ENCODE assay signal across 8 cellular contexts in genomic region chr9:84697494-84698114, GRCh38.
DNase-seq lines count a peak whose midpoint lies in the region; ATAC-seq and TF ChIP-seq lines count a peak whose summit lies in the region.

No MANE protein-coding gene starts in this region.

- DNase-seq in NK-92 treated with Interleukin-12 subunit alpha and Interleukin-12 subunit beta, amount 100 ng/mL, for 24 hours (lab: John Stamatoyannopoulos, UW), result peak; percentile 35
- no peak for DNase-seq in NK-92 (lab: John Stamatoyannopoulos, UW; ENCODE audit: unreplicated experiment)
- DNase-seq in cerebellar cortex (ENCODE audit: low spot score), result peak; percentile 55
- DNase-seq in kidney tubule cell (ENCODE audit: low spot score), result peak; percentile 68
- peak; percentile 3 to 17 (median 5) for DNase-seq in stimulated activated CD4-positive, alpha-beta T cell treated with anti-CD3 and anti-CD28 coated beads, TNF-alpha, amount 100 ng/mL, for 48 hours (ENCODE audit: low read depth in 3 of 3)
- DNase-seq in OCI-M2 (lab: John Stamatoyannopoulos, UW; ENCODE audit: unreplicated experiment), result no peak

- ATAC-seq in HG03520 (IDR thresholded peaks at IDR 0.05; ENCODE audit: unreplicated experiment), result peak; percentile 39
- peak; percentile 77 for ATAC-seq in SK-N-SH treated with all-trans-retinoic acid at 6 μM for 48 hours

TF ChIP-seq in SK-N-SH treated with all-trans-retinoic acid at 6 μM for 48 hours, 23 proteins besides CTCF, POLR2A, EP300 and RAD21:
- TF ChIP-seq ZC3H10 (CRISPR knock-in tag; IDR thresholded peaks at IDR 0.05) (no peak), CREB5 (CRISPR knock-in tag; IDR thresholded peaks at IDR 0.05; ENCODE audit: low read depth) (no peak), GLIS3 (CRISPR knock-in tag; IDR thresholded peaks at IDR 0.05) (no peak), RARB (CRISPR knock-in tag; IDR thresholded peaks at IDR 0.05) (no peak), TOX (CRISPR knock-in tag; IDR thresholded peaks at IDR 0.05; ENCODE audit: borderline replicate concordance) (no peak), ZFP30 (CRISPR knock-in tag; IDR thresholded peaks at IDR 0.05) (no peak), ZFP3 (CRISPR knock-in tag; IDR thresholded peaks at IDR 0.05) (no peak), CSRNP3 (CRISPR knock-in tag; IDR thresholded peaks at IDR 0.05) (no peak), ISL1 (CRISPR knock-in tag; IDR thresholded peaks at IDR 0.05) (no peak), SNAI2 (CRISPR knock-in tag; IDR thresholded peaks at IDR 0.05) (no peak), ARNTL (CRISPR knock-in tag; IDR thresholded peaks at IDR 0.05; ENCODE audit: borderline replicate concordance, low read depth) (no peak), ZNF70 (CRISPR knock-in tag; IDR thresholded peaks at IDR 0.05) (no peak)

Comparison
In these comparisons a context has a peak if more than half of its experiments do, and no peak if none do; other contexts are left out.
1. DNase-seq: peak in NK-92 treated with Interleukin-12 subunit alpha and Interleukin-12 subunit beta, amount 100 ng/mL, for 24 hours (single experiment), cerebellar cortex (single experiment), kidney tubule cell (single experiment) and stimulated activated CD4-positive, alpha-beta T cell treated with anti-CD3 and anti-CD28 coated beads, TNF-alpha, amount 100 ng/mL, for 48 hours (3 of 3); none in NK-92 (single experiment) and OCI-M2 (single experiment).